In genomic region chr16:59048876-59049275, GRCh38 we compare ENCODE assay signal across 18 cellular contexts.
DNase-seq lines count a peak whose midpoint lies in the region; ATAC-seq and TF ChIP-seq lines count a peak whose summit lies in the region.
"Had no signal": no experiment of that assay in that cellular context is flagged by ENCODE, and none has a peak within 500 bp of the region (broad histone marks: within the 10 kb centered on the region; RNA-seq: fewer than 3 reads in every experiment).

No MANE protein-coding gene starts in this region.

- H3K79me2 ChIP-seq in mesendoderm (ENCODE audit: control insufficient read depth, insufficient read depth, low read length) = no peaks in the 10 kb centered on the region

- no peaks in the 10 kb centered on the region for H3K27me3 ChIP-seq in mesendoderm (ENCODE audit: insufficient read depth, low read length, poor library complexity)
- no peaks in the 10 kb centered on the region for H3K27me3 ChIP-seq in foreskin keratinocyte

- H3K4me1 ChIP-seq in mesendoderm (ENCODE audit: control insufficient read depth, low read depth, low read length) (no peaks in the 10 kb centered on the region), foreskin keratinocyte (no peaks in the 10 kb centered on the region)

- H4K8ac ChIP-seq in mesendoderm (ENCODE audit: low read depth, low read length) = no peak overlapping the region

- no peaks in the 10 kb centered on the region for H3K36me3 ChIP-seq in mesendoderm (ENCODE audit: control insufficient read depth, insufficient read depth, low read length)

- H4K5ac ChIP-seq in mesendoderm (ENCODE audit: low read length) = no peak overlapping the region

- TF ChIP-seq CTCF in HFFc6 (IDR thresholded peaks at IDR 0.05) = no peak
- TF ChIP-seq CTCF in foreskin keratinocyte (conservative IDR thresholded peaks at IDR 0.05) = no peak

- H3K4me1 Mint-ChIP-seq in HFFc6 (ENCODE audit: low read depth) = peaks cover 27% of the 10 kb centered on the region; the same call in 1 of the 2 replicates
- H3K4me1 Mint-ChIP-seq in T-cell = no peaks in the 10 kb centered on the region
- no peaks in the 10 kb centered on the region for H3K4me1 Mint-ChIP-seq in stimulated activated effector memory CD8-positive, alpha-beta T cell treated with anti-CD3 and anti-CD28 coated beads, Interleukin-12 subunit alpha, Interleukin-12 subunit beta, amount 100 ng/mL, for 72 hours
- H3K4me1 Mint-ChIP-seq: B cell had no signal

- no peak overlapping the region for H2AK5ac ChIP-seq in mesendoderm (ENCODE audit: low read length)

- no peak overlapping the region for H3K56ac ChIP-seq in mesendoderm (ENCODE audit: low read length)

- no peak overlapping the region for H3K23ac ChIP-seq in mesendoderm (ENCODE audit: low read length)

- H3K27me3 Mint-ChIP-seq in HFFc6 (ENCODE audit: insufficient read depth) (no peaks in the 10 kb centered on the region), T-cell (no peaks in the 10 kb centered on the region)
- H3K27me3 Mint-ChIP-seq: B cell; CD4-positive, alpha-beta T cell had no signal

- H3K4me3 Mint-ChIP-seq in HFFc6 = no peak overlapping the region
- H3K4me3 Mint-ChIP-seq in T-cell = no peak overlapping the region
- no peak overlapping the region for H3K4me3 Mint-ChIP-seq in stimulated activated effector memory CD8-positive, alpha-beta T cell treated with anti-CD3 and anti-CD28 coated beads, Interleukin-12 subunit alpha, Interleukin-12 subunit beta, amount 100 ng/mL, for 72 hours
- H3K4me3 Mint-ChIP-seq: B cell; CD4-positive, alpha-beta T cell had no signal

- no peak overlapping the region for H2BK5ac ChIP-seq in mesendoderm (ENCODE audit: low read length)

- H3K36me3 Mint-ChIP-seq in HFFc6 (ENCODE audit: low read depth) (no peaks in the 10 kb centered on the region), T-cell (no peaks in the 10 kb centered on the region)
- H3K36me3 Mint-ChIP-seq in stimulated activated effector memory CD8-positive, alpha-beta T cell treated with anti-CD3 and anti-CD28 coated beads, Interleukin-12 subunit alpha, Interleukin-12 subunit beta, amount 100 ng/mL, for 72 hours = no peaks in the 10 kb centered on the region

- DNase-seq in EH (ENCODE audit: low read depth) (peak; percentile 69), HFFc6 (no peak), UCSD-AML1 (lab: John Stamatoyannopoulos, UW; ENCODE audit: unreplicated experiment) (peak; percentile 16), mesendoderm (peak; percentile 30), DMS 273 (lab: John Stamatoyannopoulos, UW; ENCODE audit: unreplicated experiment) (no peak), T-cell (no peak), foreskin keratinocyte (no peak)
- DNase-seq in stimulated activated effector memory CD8-positive, alpha-beta T cell treated with anti-CD3 and anti-CD28 coated beads, Interleukin-12 subunit alpha, Interleukin-12 subunit beta, amount 100 ng/mL, for 72 hours (ENCODE audit: low spot score in 2 of 2) = no peak
- DNase-seq: ACHN; C1 segment of cervical spinal cord; Calu3; CD4-positive, alpha-beta T cell; DMS79; GDM1; GOT3; HCEC 1CT had no signal

- no peak overlapping the region for H3K4me3 ChIP-seq in mesendoderm (ENCODE audit: low read length)

- CTCF ChIA-PET in T-cell (lab: Charles Lee) = no interaction called here

- no peaks in the 10 kb centered on the region for H3K79me1 ChIP-seq in mesendoderm (ENCODE audit: low read length)

- no peak for ATAC-seq in T-cell (replicated peaks in 1 of 4)
- no peak for ATAC-seq in foreskin keratinocyte
- no peak for ATAC-seq in stimulated activated effector memory CD8-positive, alpha-beta T cell treated with anti-CD3 and anti-CD28 coated beads, Interleukin-12 subunit alpha, Interleukin-12 subunit beta, amount 100 ng/mL, for 72 hours

- no peak overlapping the region for H2BK15ac ChIP-seq in mesendoderm (replicated peaks; ENCODE audit: low read depth)

- no peak overlapping the region for H3K18ac ChIP-seq in mesendoderm (ENCODE audit: low read length)

- H3K27ac ChIP-seq in mesendoderm (ENCODE audit: low read depth, low read length) = no peak overlapping the region
- H3K27ac ChIP-seq in foreskin keratinocyte = no peak overlapping the region
- H3K27ac ChIP-seq: HL-60 had no signal

- no peak overlapping the region for H3K4ac ChIP-seq in mesendoderm (ENCODE audit: low read depth, low read length)

- H3K9me3 Mint-ChIP-seq in HFFc6 (peaks cover 3% of the 10 kb centered on the region), T-cell (peaks cover 0 to 4% (median 2%) of the 10 kb centered on the region in 3 donors)
- H3K9me3 Mint-ChIP-seq in stimulated activated effector memory CD8-positive, alpha-beta T cell treated with anti-CD3 and anti-CD28 coated beads, Interleukin-12 subunit alpha, Interleukin-12 subunit beta, amount 100 ng/mL, for 72 hours = peaks cover 12% of the 10 kb centered on the region

- H2BK120ac ChIP-seq in mesendoderm (ENCODE audit: low read depth, low read length) = no peak overlapping the region

- H3K27ac Mint-ChIP-seq in HFFc6 = peak overlapping the region; percentile 59; the same call in 1 of the 2 replicates
- no peak overlapping the region for H3K27ac Mint-ChIP-seq in T-cell
- no peak overlapping the region for H3K27ac Mint-ChIP-seq in stimulated activated effector memory CD8-positive, alpha-beta T cell treated with anti-CD3 and anti-CD28 coated beads, Interleukin-12 subunit alpha, Interleukin-12 subunit beta, amount 100 ng/mL, for 72 hours
- H3K27ac Mint-ChIP-seq: B cell; CD4-positive, alpha-beta T cell had no signal

- H3K4me2 ChIP-seq in mesendoderm (ENCODE audit: low read length) = no peak overlapping the region

- no CpG with 5 or more reads among the region's 3 CpGs for WGBS in mesendoderm (ENCODE audit: extremely low coverage, insufficient coverage, low lambda C conversion rate)

- H3K9ac ChIP-seq in mesendoderm (ENCODE audit: low read length) = no peak overlapping the region

- POLR2A ChIA-PET in T-cell (lab: Charles Lee) = no interaction called here

Comparison
In these comparisons a context has a peak if more than half of its experiments do, and no peak if none do; other contexts are left out.
1. DNase-seq: peak in EH (single experiment), UCSD-AML1 (single experiment) and mesendoderm (single experiment); none in HFFc6 (single experiment), DMS 273 (single experiment), T-cell (0 of 34), foreskin keratinocyte (0 of 2) and stimulated activated effector memory CD8-positive, alpha-beta T cell treated with anti-CD3 and anti-CD28 coated beads, Interleukin-12 subunit alpha, Interleukin-12 subunit beta, amount 100 ng/mL, for 72 hours (0 of 2).